In genomic region chr16:352547-353403, GRCh38 we compare ENCODE assay signal across 8 cellular contexts. TPM values are rescaled to one million over a fixed set of nuclear protein-coding genes. Genes with fewer than 3 reads are reported as not detected.
A peak's percentile ranks its signal among the peaks of the same experiment; 100 is the strongest.
DNase-seq lines count a peak whose midpoint lies in the region.

AXIN1 (minus strand) TSS chr16:352723; CDS start chr16:347025, 5,698 bp downstream.

- DNase-seq in ELR (ENCODE audit: low read depth) = peak; percentile 95
- peak; percentile 96 to 100 for DNase-seq in HAP-1 (ENCODE audit: low spot score in 2 of 2)
- peak; percentile 96 for DNase-seq in MV-4-11 (lab: John Stamatoyannopoulos, UW)
- DNase-seq in SJSA1 (ENCODE audit: low read depth in 1 of 2, low spot score in 2 of 2) = peak; percentile 79 to 100
- DNase-seq in activated naive CD4-positive, alpha-beta T cell (lab: John Stamatoyannopoulos, UW) = peak; percentile 99 to 100 (median 100)
- peak; percentile 81 for DNase-seq in foreskin melanocyte
- DNase-seq in stromal cell of bone marrow (ENCODE audit: low read depth) = peak; percentile 71

- H3K4me1 ChIP-seq in HAP-1 (peaks cover 4% of the 10 kb centered on the region; the same call in 1 of the 2 replicates), SJSA1 (replicated peaks) (peaks cover 11% of the 10 kb centered on the region), neuron (ENCODE audit: insufficient read depth, low read length) (peaks cover 4% of the 10 kb centered on the region)

- H3K4me3 ChIP-seq in HAP-1 = peak within 1 kb of the TSS; percentile 61
- H3K4me3 ChIP-seq in SJSA1 = peak within 1 kb of the TSS; percentile 82
- peak within 1 kb of the TSS; percentile 90 for H3K4me3 ChIP-seq in neuron (ENCODE audit: low read length)

- no peaks in the 10 kb centered on the region for H3K27me3 ChIP-seq in HAP-1 (ENCODE audit: low read depth)
- no peaks in the 10 kb centered on the region for H3K27me3 ChIP-seq in SJSA1 (replicated peaks)
- H3K27me3 ChIP-seq in neuron (ENCODE audit: insufficient read depth, low read length) = no peaks in the 10 kb centered on the region

- no peaks in the 10 kb centered on the region for H3K9me3 ChIP-seq in HAP-1
- H3K9me3 ChIP-seq in SJSA1 (replicated peaks) = no peaks in the 10 kb centered on the region
- H3K9me3 ChIP-seq in neuron (ENCODE audit: low read length) = no peaks in the 10 kb centered on the region

- 0 out of 2 replicates have a peak within 1 kb of the TSS, but pooled peaks have one; percentile 32 for H3K27ac ChIP-seq in SJSA1

- in situ Hi-C loops in HAP-1 (cut with MboI; ENCODE audit: low sequenced_read_pairs) = no loop called here

- H2AFZ ChIP-seq in neuron (ENCODE audit: low read depth, low read length) = peak within 1 kb of the TSS; percentile 40

- peaks cover 13% of the 10 kb centered on the region for H3K36me3 ChIP-seq in HAP-1 (replicated peaks)
- peaks cover 7% of the 10 kb centered on the region for H3K36me3 ChIP-seq in SJSA1
- peaks cover 7% of the 10 kb centered on the region for H3K36me3 ChIP-seq in neuron (ENCODE audit: insufficient read depth, low read length)

RNA-seq across cellular contexts. Expression of gene AXIN1, which starts in this region (rescaled TPM):
- total RNA-seq in SJSA1 (2014; rRNA removed; shearing (Covaris generic)) = 18.5 and 26.4 TPM in 2 replicates

Comparison
In these comparisons a context has a peak if more than half of its experiments do, and no peak if none do; other contexts are left out.
1. Peak in every context shown above with its lines: DNase-seq, H3K4me3 ChIP-seq and H3K27ac ChIP-seq.